ENCODE assay signal across 15 cellular contexts in the genomic region with DNA sequence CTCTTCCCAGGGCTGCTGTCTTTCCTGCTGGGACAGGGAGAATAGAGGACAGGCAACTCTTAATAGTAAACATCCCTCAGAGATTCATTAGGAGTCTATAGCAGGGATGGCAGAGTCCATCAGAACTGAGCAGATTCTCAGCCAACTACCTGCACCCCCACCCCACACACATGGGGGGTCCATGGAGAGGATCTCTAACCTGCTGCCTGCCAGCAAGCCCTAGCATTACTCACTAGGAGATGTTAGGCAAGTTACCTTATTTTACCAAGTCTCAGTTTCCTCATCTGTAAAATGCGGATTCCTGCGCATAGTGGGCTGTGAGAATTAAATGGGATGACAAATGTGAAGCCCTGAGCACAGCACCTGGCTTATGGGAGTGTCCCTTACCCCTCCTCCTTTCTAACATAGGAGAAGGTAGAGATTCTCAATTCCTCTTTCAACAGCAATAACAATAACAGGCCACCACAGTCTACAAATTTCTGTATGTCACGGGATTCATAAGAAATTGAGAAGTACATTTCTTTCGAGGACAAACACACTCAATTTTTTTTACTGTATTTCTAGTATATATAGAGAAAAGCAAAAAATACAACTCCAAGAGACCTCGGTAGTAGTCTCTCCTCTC. TPM values are rescaled to one million over a fixed set of nuclear protein-coding genes. Genes with fewer than 3 reads are reported as not detected.
DNase-seq lines count a peak whose midpoint lies in the region; ATAC-seq and TF ChIP-seq lines count a peak whose summit lies in the region.
"Had no signal": no experiment of that assay in that cellular context is flagged by ENCODE, and none has a peak within 500 bp of the region (broad histone marks: within the 10 kb centered on the region; RNA-seq: fewer than 3 reads in every experiment).

No MANE protein-coding gene starts in this region.

- H3K27me3 ChIP-seq in stomach, result no peaks in the 10 kb centered on the region
- H3K27me3 ChIP-seq: pancreas had no signal

- H3K9me3 ChIP-seq in stomach, result no peaks in the 10 kb centered on the region
- H3K9me3 ChIP-seq: pancreas had no signal

- no peaks in the 10 kb centered on the region for H3K4me1 ChIP-seq in stomach
- H3K4me1 ChIP-seq: pancreas had no signal

- peak; percentile 67 for ATAC-seq in GM18498 (IDR thresholded peaks at IDR 0.05; ENCODE audit: unreplicated experiment)
- ATAC-seq in GM21367 (IDR thresholded peaks at IDR 0.05; ENCODE audit: unreplicated experiment), result peak; percentile 89
- peak; percentile 51 for ATAC-seq in HG02840 (IDR thresholded peaks at IDR 0.05; ENCODE audit: low FRiP score, unreplicated experiment)
- ATAC-seq in HG03520 (IDR thresholded peaks at IDR 0.05; ENCODE audit: unreplicated experiment), result peak; percentile 61
- no peak for ATAC-seq in sciatic nerve
- ATAC-seq: pancreas had no signal

- no peaks in the 10 kb centered on the region for H3K36me3 ChIP-seq in stomach
- H3K36me3 ChIP-seq: pancreas, WERI-Rb-1 had no signal

- TF ChIP-seq EP300 in stomach (IDR thresholded peaks at IDR 0.05), result no peak

- TF ChIP-seq POLR2A in stomach (IDR thresholded peaks at IDR 0.05), result no peak

- no peak for TF ChIP-seq CTCF in stomach (IDR thresholded peaks at IDR 0.05)

- DNase-seq in stomach (no peak), hippocampal formation (lab: John Stamatoyannopoulos, UW) (no peak), SK-N-DZ (ENCODE audit: low spot score) (no peak), sciatic nerve (ENCODE audit: low spot score) (no peak)
- DNase-seq: dermis blood vessel endothelial cell; NCI-H1092; NCI-H2227 treated with DMSO at 0.1 percent for 48 hours; OCI-M1; pancreas; stimulated activated CD4-positive, alpha-beta T cell treated with anti-CD3 and anti-CD28 coated beads, Interleukin-12 subunit alpha, Interleukin-12 subunit beta, amount 100 ng/mL, for 4 hours; WERI-Rb-1 had no signal

- H3K4me3 ChIP-seq in stomach, result no peak overlapping the region
- H3K4me3 ChIP-seq: pancreas had no signal

- intact Hi-C loops in stomach (cut with DNase I; ENCODE audit: low total_unique reads) (no loop called here), sciatic nerve (cut with DNase I) (no loop called here)

- no peak overlapping the region for H3K27ac ChIP-seq in stomach
- H3K27ac ChIP-seq: pancreas, WERI-Rb-1 had no signal

- WGBS in stomach, 5 donors, result 69 to 82% (median 71%) methylated on average over 4 to 5 of the region's 5 CpGs

RNA-seq across cellular contexts. Expression of a gene that starts 23.8 kb away (rescaled TPM):
- 100 to 1,000 TPM in 2 of 5 donors, 10 to 100 TPM in 2, 1 to 10 TPM in 1; 9.9 to 122 (median 44.6) TPM for total RNA-seq in stomach
- 10 to 100 TPM; 16.0 to 22.6 (median 20.2) TPM for polyA plus RNA-seq in stomach
- polyA plus RNA-seq in SK-N-DZ (2014; cell fraction: cytosol; rRNA removed), result 50.0 and 56.0 TPM in 2 replicates
- 147 and 157 TPM in 2 replicates for polyA plus RNA-seq in SK-N-DZ (2014; cell fraction: nucleus; rRNA removed)
- total RNA-seq in sciatic nerve, result 62.2 TPM
